In the genomic region with DNA sequence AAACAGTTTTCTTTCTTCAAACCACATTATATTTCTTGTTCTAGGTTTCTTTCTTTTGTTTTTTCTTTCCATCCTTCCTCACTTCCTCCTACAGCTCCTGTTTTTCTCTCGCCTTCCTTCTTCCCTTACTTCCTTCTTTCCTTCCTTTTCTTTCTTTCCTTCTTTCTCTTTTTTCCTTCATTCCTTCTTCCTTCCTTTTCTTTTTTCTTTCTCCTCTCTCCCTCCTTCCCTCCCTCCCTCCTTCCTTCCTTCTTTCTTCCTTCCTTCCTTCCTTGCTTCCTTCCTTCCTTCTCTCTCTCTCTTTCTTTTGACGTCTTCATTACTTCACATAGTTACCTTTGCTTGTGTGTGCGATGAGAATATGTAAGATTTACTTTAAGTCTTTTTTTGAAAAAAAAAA, we compare ENCODE assay signal across 28 cellular contexts.
"Had no signal": no experiment of that assay in that cellular context is flagged by ENCODE, and none has a peak within 500 bp of the region (broad histone marks: within the 10 kb centered on the region; RNA-seq: fewer than 3 reads in every experiment).

No MANE protein-coding gene starts in this region.

- H3K27ac ChIP-seq: stomach, suprapubic skin, testis, thoracic aorta, thyroid gland, tibial artery, tibial nerve, transverse colon, upper lobe of left lung, upper lobe of right lung, uterus had no signal

- H3K4me3 ChIP-seq: stomach, suprapubic skin, testis, thoracic aorta, thyroid gland, tibial artery, tibial nerve, transverse colon, upper lobe of left lung, upper lobe of right lung, uterus had no signal

- H3K36me3 Mint-ChIP-seq: stimulated activated effector memory CD8-positive, alpha-beta T cell treated with anti-CD3 and anti-CD28 coated beads, Interleukin-12 subunit alpha, Interleukin-12 subunit beta, amount 100 ng/mL, for 72 hours; stimulated activated memory B cell treated with anti-CD40 and anti-IgM and Interleukin-4, amounts not matched to agents 10 μg/mL and 1 μg/mL and 100 μg/mL, for 72 hours; stimulated activated naive B cell treated with anti-CD40 and anti-IgM and Interleukin-4, amounts not matched to agents 10 μg/mL and 1 μg/mL and 100 μg/mL, for 72 hours; type B pancreatic cell had no signal

- H3K27ac Mint-ChIP-seq: stimulated activated effector memory CD8-positive, alpha-beta T cell treated with anti-CD3 and anti-CD28 coated beads, Interleukin-12 subunit alpha, Interleukin-12 subunit beta, amount 100 ng/mL, for 72 hours; stimulated activated memory B cell treated with anti-CD40 and anti-IgM and Interleukin-4, amounts not matched to agents 10 μg/mL and 1 μg/mL and 100 μg/mL, for 72 hours; stimulated activated naive B cell treated with anti-CD40 and anti-IgM and Interleukin-4, amounts not matched to agents 10 μg/mL and 1 μg/mL and 100 μg/mL, for 72 hours; stimulated activated naive CD8-positive, alpha-beta T cell treated with anti-CD3 and anti-CD28 coated beads, Interleukin-15, amount 100 ng/mL, for 72 hours; stimulated activated naive CD8-positive, alpha-beta T cell treated with anti-CD3 and anti-CD28 coated beads, Interleukin-15, Interleukin-2, amounts not matched to agents 100 ng/mL and 50 ng/mL, for 24 hours; type B pancreatic cell had no signal

- H3K9me3 ChIP-seq: testis, thoracic aorta, thyroid gland, tibial artery, transverse colon, upper lobe of left lung, upper lobe of right lung, uterus had no signal

- H3K27me3 ChIP-seq: stomach, suprapubic skin, testis, thyroid gland, tibial artery, tibial nerve, transverse colon, upper lobe of left lung, upper lobe of right lung, uterus had no signal

- ATAC-seq: stimulated activated effector memory CD8-positive, alpha-beta T cell treated with anti-CD3 and anti-CD28 coated beads, Interleukin-12 subunit alpha, Interleukin-12 subunit beta, amount 100 ng/mL, for 72 hours; stimulated activated memory B cell treated with anti-CD40 and anti-IgM and Interleukin-4, amounts not matched to agents 10 μg/mL and 1 μg/mL and 100 μg/mL, for 72 hours; stimulated activated naive B cell treated with anti-CD40 and anti-IgM and Interleukin-4, amounts not matched to agents 10 μg/mL and 1 μg/mL and 100 μg/mL, for 72 hours; stimulated activated naive CD8-positive, alpha-beta T cell treated with anti-CD3 and anti-CD28 coated beads, Interleukin-15, amount 100 ng/mL, for 72 hours; stimulated activated naive CD8-positive, alpha-beta T cell treated with anti-CD3 and anti-CD28 coated beads, Interleukin-15, Interleukin-2, amounts not matched to agents 100 U/mL and 50 U/mL, for 24 hours; upper lobe of right lung had no signal

- H3K27me3 Mint-ChIP-seq: stimulated activated memory B cell treated with anti-CD40 and anti-IgM and Interleukin-4, amounts not matched to agents 10 μg/mL and 1 μg/mL and 100 μg/mL, for 72 hours; stimulated activated naive B cell treated with anti-CD40 and anti-IgM and Interleukin-4, amounts not matched to agents 10 μg/mL and 1 μg/mL and 100 μg/mL, for 72 hours; stimulated activated naive CD8-positive, alpha-beta T cell treated with anti-CD3 and anti-CD28 coated beads, Interleukin-15, amount 100 ng/mL, for 72 hours; stimulated activated naive CD8-positive, alpha-beta T cell treated with anti-CD3 and anti-CD28 coated beads, Interleukin-15, Interleukin-2, amounts not matched to agents 100 ng/mL and 50 ng/mL, for 24 hours; type B pancreatic cell had no signal

- H3K4me1 ChIP-seq: stomach, suprapubic skin, testis, thyroid gland, tibial artery, tibial nerve, transverse colon, upper lobe of left lung, upper lobe of right lung, uterus had no signal

- H3K4me1 Mint-ChIP-seq: stimulated activated effector memory CD8-positive, alpha-beta T cell treated with anti-CD3 and anti-CD28 coated beads, Interleukin-12 subunit alpha, Interleukin-12 subunit beta, amount 100 ng/mL, for 72 hours; stimulated activated memory B cell treated with anti-CD40 and anti-IgM and Interleukin-4, amounts not matched to agents 10 μg/mL and 1 μg/mL and 100 μg/mL, for 72 hours; stimulated activated naive B cell treated with anti-CD40 and anti-IgM and Interleukin-4, amounts not matched to agents 10 μg/mL and 1 μg/mL and 100 μg/mL, for 72 hours; stimulated activated naive CD8-positive, alpha-beta T cell treated with anti-CD3 and anti-CD28 coated beads, Interleukin-15, amount 100 ng/mL, for 72 hours had no signal

- DNase-seq: stimulated activated CD4-positive, alpha-beta T cell treated with anti-CD3 and anti-CD28 coated beads, Interleukin-2, amount 100 ng/mL, for 48 hours; stimulated activated CD4-positive, alpha-beta T cell treated with anti-CD3 and anti-CD28 coated beads, Interleukin-4, amount 100 ng/mL, for 1 hour; stimulated activated CD4-positive, alpha-beta T cell treated with anti-CD3 and anti-CD28 coated beads, Interleukin-4, amount 100 ng/mL, for 24 hours; stimulated activated CD4-positive, alpha-beta T cell treated with anti-CD3 and anti-CD28 coated beads, Interleukin-4, amount 100 ng/mL, for 4 hours; stimulated activated CD8-positive, alpha-beta memory T cell treated with anti-CD3 and anti-CD28 coated beads, Interleukin-4, amount 100 ng/mL, for 48 hours; stimulated activated naive B cell treated with anti-CD40 and anti-IgM and Interleukin-4, amounts not matched to agents 10 μg/mL and 1 μg/mL and 100 μg/mL, for 72 hours; stimulated activated naive CD4-positive, alpha-beta T cell; stimulated activated naive CD4-positive, alpha-beta T cell treated with Interleukin-2 at 50 U/mL for 16 hours; stimulated activated naive CD8-positive, alpha-beta T cell treated with anti-CD3 and anti-CD28 coated beads, Interleukin-15, amount 100 ng/mL, for 72 hours; stimulated activated naive CD8-positive, alpha-beta T cell treated with anti-CD3 and anti-CD28 coated beads, Interleukin-15, Interleukin-2, amounts not matched to agents 100 U/mL and 50 U/mL, for 24 hours; stomach; substantia nigra; testis; thyroid gland; tibial artery; transverse colon; trophoblast cell; upper lobe of left lung; upper lobe of right lung; uterus had no signal

- FAIRE-seq: urothelium cell line had no signal

- H3K4me3 Mint-ChIP-seq: stimulated activated effector memory CD8-positive, alpha-beta T cell treated with anti-CD3 and anti-CD28 coated beads, Interleukin-12 subunit alpha, Interleukin-12 subunit beta, amount 100 ng/mL, for 72 hours; stimulated activated memory B cell treated with anti-CD40 and anti-IgM and Interleukin-4, amounts not matched to agents 10 μg/mL and 1 μg/mL and 100 μg/mL, for 72 hours; stimulated activated naive B cell treated with anti-CD40 and anti-IgM and Interleukin-4, amounts not matched to agents 10 μg/mL and 1 μg/mL and 100 μg/mL, for 72 hours; stimulated activated naive CD8-positive, alpha-beta T cell treated with anti-CD3 and anti-CD28 coated beads, Interleukin-15, amount 100 ng/mL, for 72 hours; stimulated activated naive CD8-positive, alpha-beta T cell treated with anti-CD3 and anti-CD28 coated beads, Interleukin-15, Interleukin-2, amounts not matched to agents 100 ng/mL and 50 ng/mL, for 24 hours; type B pancreatic cell had no signal

- H3K9me3 Mint-ChIP-seq: stimulated activated naive B cell treated with anti-CD40 and anti-IgM and Interleukin-4, amounts not matched to agents 10 μg/mL and 1 μg/mL and 100 μg/mL, for 72 hours; stimulated activated naive CD8-positive, alpha-beta T cell treated with anti-CD3 and anti-CD28 coated beads, Interleukin-15, Interleukin-2, amounts not matched to agents 100 ng/mL and 50 ng/mL, for 24 hours; type B pancreatic cell had no signal

- H3K36me3 ChIP-seq: stomach, suprapubic skin, thoracic aorta, thyroid gland, tibial artery, tibial nerve, transverse colon, upper lobe of left lung, upper lobe of right lung, uterus had no signal
